Comparison of ENCODE assay signal across 12 cellular contexts in genomic region chr15:48592221-48592731, GRCh38. TPM values are rescaled to one million over a fixed set of nuclear protein-coding genes. Genes with fewer than 3 reads are reported as not detected.
DNase-seq lines count a peak whose midpoint lies in the region; ATAC-seq and TF ChIP-seq lines count a peak whose summit lies in the region.
"Had no signal": no experiment of that assay in that cellular context is flagged by ENCODE, and none has a peak within 500 bp of the region (broad histone marks: within the 10 kb centered on the region; RNA-seq: fewer than 3 reads in every experiment).

No MANE protein-coding gene starts in this region.

- 45 to 57% methylated on average over 2 of the region's 2 CpGs for WGBS in lung, 2 donors
- WGBS in transverse colon (ENCODE audit: low coverage in 1 of 2), 2 donors: 71% methylated on average over 2 of the region's 2 CpGs; no CpG with 5 or more reads in 1 of the 2 donors

- no peaks in the 10 kb centered on the region for H3K27me3 ChIP-seq in lung (ENCODE audit: control insufficient read depth, insufficient read depth)
- H3K27me3 ChIP-seq in transverse colon: no peaks in the 10 kb centered on the region

- H3K27ac ChIP-seq in lung (ENCODE audit: low read depth in 1 of 2, low read length in 1 of 2): no peak overlapping the region
- H3K27ac ChIP-seq in transverse colon: no peak overlapping the region

- H3K4me1 ChIP-seq in lung (ENCODE audit: control insufficient read depth in 2 of 2, insufficient read depth in 2 of 2, low read length in 2 of 2): peaks cover 0 to 5% of the 10 kb centered on the region in 2 donors
- no peaks in the 10 kb centered on the region for H3K4me1 ChIP-seq in transverse colon
- H3K4me1 ChIP-seq: Caco-2 had no signal

- intact Hi-C loops in transverse colon (cut with DNase I; ENCODE audit: low total_unique reads): no loop called here

- in situ Hi-C loops in transverse colon (cut with MboI; ENCODE audit: low pct_ligation_motif_present in 1 of 4, low pct_unique_long_range_greater_than_20kb in 1 of 4, low sequenced_read_pairs in 3 of 4): loop anchor here in 1 of 4 donors (25.0 kb wide), 1 partner anchor 105 kb away; no protein-coding TSS in a partner anchor

- no peaks in the 10 kb centered on the region for H3K9me3 ChIP-seq in lung (ENCODE audit: control insufficient read depth in 2 of 2, insufficient read depth in 1 of 2, low read length in 1 of 2)
- H3K9me3 ChIP-seq in transverse colon: no peaks in the 10 kb centered on the region
- H3K9me3 ChIP-seq: Caco-2 had no signal

- ATAC-seq in lung (ENCODE audit: insufficient read depth, low FRiP score) (peak; percentile 54), GM19467 (IDR thresholded peaks at IDR 0.05; ENCODE audit: unreplicated experiment) (no peak)
- ATAC-seq: esophagus mucosa had no signal

- no peak for TF ChIP-seq EP300 in transverse colon (IDR thresholded peaks at IDR 0.05; ENCODE audit: low read depth)

- TF ChIP-seq POLR2A in transverse colon (IDR thresholded peaks at IDR 0.05): no peak

- no peaks in the 10 kb centered on the region for H3K36me3 ChIP-seq in lung (ENCODE audit: control insufficient read depth in 2 of 2, insufficient read depth in 2 of 2, low read length in 2 of 2)
- no peaks in the 10 kb centered on the region for H3K36me3 ChIP-seq in transverse colon

- DNase-seq in AG09319 (ENCODE audit: extremely low read depth, low read depth) (peak; percentile 84), HT1080 (ENCODE audit: low read depth) (peak; percentile 34), astrocyte of the hippocampus (ENCODE audit: low read depth, low spot score) (peak; percentile 93), lung (ENCODE audit: low spot score) (no peak), NAMALWA (ENCODE audit: low spot score) (no peak), GM10266 (ENCODE audit: extremely low spot score) (no peak), transverse colon (no peak)
- DNase-seq: Caco-2, NCI-H1694 treated with DMSO at 0.1 percent for 48 hours, SHP77 treated with DMSO at 0.1 percent for 48 hours had no signal

- H3K4me3 ChIP-seq in lung (no peak overlapping the region), transverse colon (no peak overlapping the region)

- no peak for TF ChIP-seq CTCF in AG09319 (IDR thresholded peaks at IDR 0.05; ENCODE audit: low read depth, low read length)
- no peak for TF ChIP-seq CTCF in lung (IDR thresholded peaks at IDR 0.05; ENCODE audit: control extremely low read depth, extremely low read depth)
- no peak for TF ChIP-seq CTCF in GM10266 (IDR thresholded peaks at IDR 0.05; ENCODE audit: control insufficient read depth, insufficient read depth, low read depth, missing control alignments)
- no peak for TF ChIP-seq CTCF in transverse colon (IDR thresholded peaks at IDR 0.05)

RNA-seq across cellular contexts. Expression of gene FBN1, which starts 53.2 kb away (rescaled TPM):
- 18.5 and 21.0 TPM in 2 replicates for total RNA-seq in HT1080 (2014; rRNA removed; shearing (Covaris generic))
- 3.6 and 6.0 TPM in 2 replicates for polyA plus RNA-seq in HT1080 (2015; cell fraction: cytosol; rRNA removed)
- 94.2 and 97.7 TPM in 2 replicates for polyA plus RNA-seq in HT1080 (2015; cell fraction: nucleus; rRNA removed)
- total RNA-seq in lung (100 to 1,000 TPM in 1 of 2 donors, 10 to 100 TPM in 1; 98.3 to 170 TPM), transverse colon (100 to 1,000 TPM in 1 of 4 donors, 10 to 100 TPM in 3; 17.6 to 106 (median 31.2) TPM)
- polyA plus RNA-seq in lung: 10 to 100 TPM in 1 of 2 donors, 1 to 10 TPM in 1; 6.0 to 23.4 TPM

Comparison
In these comparisons a context has a peak if more than half of its experiments do, and no peak if none do; other contexts are left out.
1. DNase-seq: peak in AG09319 (single experiment), HT1080 (single experiment) and astrocyte of the hippocampus (single experiment); none in lung (single experiment), NAMALWA (single experiment), GM10266 (single experiment) and transverse colon (single experiment).